Comparison of ENCODE assay signal across 26 cellular contexts in genomic region chr2:71896385-71897144, GRCh38.
DNase-seq lines count a peak whose midpoint lies in the region; ATAC-seq, FAIRE-seq and TF ChIP-seq lines count a peak whose summit lies in the region.
"Had no signal": no experiment of that assay in that cellular context is flagged by ENCODE, and none has a peak within 500 bp of the region (broad histone marks: within the 10 kb centered on the region; RNA-seq: fewer than 3 reads in every experiment).

No MANE protein-coding gene starts in this region.

- no peaks in the 10 kb centered on the region for H4K20me1 ChIP-seq in H1 (replicated peaks in 1 of 2; ENCODE audit: control insufficient read depth in 1 of 2, insufficient read depth in 2 of 2, low read length in 2 of 2)

- no peak for FAIRE-seq in H1 (lab: Jason Lieb, UNC)
- FAIRE-seq: endometrium, H54, RCC 7860, TTC549 had no signal

- no peaks in the 10 kb centered on the region for H3K23me2 ChIP-seq in H1 (ENCODE audit: low read depth, low read length)

- TF ChIP-seq RAD21 in H1 (IDR thresholded peaks at IDR 0.05 in 1 of 2, conservative IDR thresholded peaks at IDR 0.05 in 1 of 2; ENCODE audit: low read depth in 2 of 2, low read length in 2 of 2): no peak

- H4K8ac ChIP-seq in H1 (ENCODE audit: extremely low read depth, insufficient read depth, low read length): no peak overlapping the region

- H3K9me3 ChIP-seq in H1 (ENCODE audit: insufficient read depth in 2 of 2, low read depth in 1 of 2, low read length in 1 of 2): no peaks in the 10 kb centered on the region
- H3K9me3 ChIP-seq in spleen: no peaks in the 10 kb centered on the region
- H3K9me3 ChIP-seq: breast epithelium, gastroesophageal sphincter, left ventricle myocardium inferior had no signal

- no peak overlapping the region for H3K9ac ChIP-seq in H1 (replicated peaks in 1 of 4; ENCODE audit: extremely low read depth in 1 of 4, low read depth in 3 of 4, low read length in 3 of 4)

- H3K36me3 ChIP-seq in H1 (ENCODE audit: control insufficient read depth in 2 of 4, insufficient read depth in 4 of 4, low read length in 3 of 4): no peaks in the 10 kb centered on the region
- H3K36me3 ChIP-seq in spleen: no peaks in the 10 kb centered on the region
- H3K36me3 ChIP-seq: breast epithelium, gastroesophageal sphincter, left ventricle myocardium inferior, SJSA1 had no signal

- no peak overlapping the region for H2AK5ac ChIP-seq in H1 (ENCODE audit: low read depth, low read length)

- H3K18ac ChIP-seq in H1 (ENCODE audit: extremely low read depth, low read length): no peak overlapping the region

- H3K23ac ChIP-seq in H1 (ENCODE audit: insufficient read length): no peak overlapping the region

- POLR2A ChIA-PET in H1 (lab: Charles Lee; ENCODE audit: partially characterized antibody): no interaction called here

- no peak overlapping the region for H2BK5ac ChIP-seq in H1 (ENCODE audit: low read depth, low read length)

- H3K56ac ChIP-seq in H1 (replicated peaks; ENCODE audit: insufficient read length, low read depth, low read length): no peak overlapping the region

- H4K91ac ChIP-seq in H1 (replicated peaks; ENCODE audit: insufficient read length, low read length): no peak overlapping the region

- H3K4me1 ChIP-seq in H1 (replicated peaks in 1 of 4; ENCODE audit: control insufficient read depth in 3 of 4, insufficient read depth in 4 of 4, low read length in 3 of 4) (no peaks in the 10 kb centered on the region; a peak in 1 of 7 replicates), spleen (peaks cover 0 to 44% (median 4%) of the 10 kb centered on the region in 6 donors)
- H3K4me1 ChIP-seq: breast epithelium, gastroesophageal sphincter, SJSA1 had no signal

- no peak overlapping the region for H4K5ac ChIP-seq in H1 (ENCODE audit: insufficient read length, low read depth, low read length)

- H3K27me3 ChIP-seq in H1 (replicated peaks in 1 of 4; ENCODE audit: control insufficient read depth in 3 of 4, extremely low read depth in 1 of 4, insufficient read depth in 3 of 4, low read length in 3 of 4) (no peaks in the 10 kb centered on the region; a peak in 1 of 7 replicates), spleen (replicated peaks in 1 of 7) (peaks cover 0 to 4% (median 0%) of the 10 kb centered on the region in 7 donors)
- H3K27me3 ChIP-seq: SJSA1 had no signal

- H3K14ac ChIP-seq in H1 (ENCODE audit: insufficient read length): no peak overlapping the region

- no peak overlapping the region for H2BK20ac ChIP-seq in H1 (ENCODE audit: low read length)

- no peak overlapping the region for H3K4ac ChIP-seq in H1 (replicated peaks; ENCODE audit: insufficient read length, low read depth, low read length)

- no peak for TF ChIP-seq POLR2A in H1 (IDR thresholded peaks at IDR 0.05; ENCODE audit: control extremely low read depth in 1 of 2, low read depth in 2 of 2, low read length in 2 of 2)
- no peak for TF ChIP-seq POLR2A in spleen (IDR thresholded peaks at IDR 0.05)

- peak; percentile 11 for DNase-seq in NCI-H748 (lab: John Stamatoyannopoulos, UW; ENCODE audit: unreplicated experiment)
- DNase-seq in NCI-H748 treated with DMSO at 0.1 percent for 48 hours (lab: John Stamatoyannopoulos, UW): no peak
- peak; percentile 79 for DNase-seq in NCI-H2171 (lab: John Stamatoyannopoulos, UW)
- peak in 1 of 2 experiments; percentile 30 for DNase-seq in H1 (ENCODE audit: low read depth in 1 of 2, low spot score in 2 of 2)
- DNase-seq in spleen: peak; percentile 51
- no peak for DNase-seq in NCI-H1092 treated with DMSO at 0.1 percent for 48 hours (lab: John Stamatoyannopoulos, UW)
- DNase-seq in KBM-7: no peak
- DNase-seq: 8988T; activated CD4-positive, CD25-positive, alpha-beta regulatory T cell treated with anti-CD3 and anti-CD28 coated beads, Interleukin-2, amount 50 U/mL, for 72 hours; activated naive CD4-positive, alpha-beta T cell treated with anti-CD3 and anti-CD28 coated beads, Interleukin-2, amount 10 ng/mL, durations not matched to agents 7 days and 5 days; activated T-cell treated with anti-CD3 and anti-CD28 coated beads, Interleukin-2, amount 50 U/mL, for 72 hours; amniotic stem cell; cortex of kidney; GF-D8; NCI-H2081; T-cell; trophoblast cell had no signal

- no peak overlapping the region for H2BK15ac ChIP-seq in H1 (ENCODE audit: low read length)

- intact Hi-C loops in spleen (cut with DNase I; ENCODE audit: low total_unique reads): no loop called here

- TF ChIP-seq CTCF in H1 (IDR thresholded peaks at IDR 0.05; ENCODE audit: control extremely low read depth in 1 of 3, insufficient read depth in 1 of 3, low read depth in 1 of 3, low read length in 3 of 3): no peak
- TF ChIP-seq CTCF in spleen (IDR thresholded peaks at IDR 0.05 in 8 of 11, conservative IDR thresholded peaks at IDR 0.05 in 3 of 11): no peak

- H3K79me2 ChIP-seq in H1 (ENCODE audit: control insufficient read depth in 1 of 2, insufficient read depth in 2 of 2, low read length in 2 of 2): no peaks in the 10 kb centered on the region

- no peak overlapping the region for H2BK120ac ChIP-seq in H1 (replicated peaks; ENCODE audit: low read depth, low read length)

- TF ChIP-seq EP300 in H1 (IDR thresholded peaks at IDR 0.05; ENCODE audit: borderline replicate concordance in 1 of 2, low read depth in 2 of 2, low read length in 2 of 2): no peak

- CTCF ChIA-PET in H1 (lab: Charles Lee; ENCODE audit: partially characterized antibody): interaction anchor here (0.8 to 3.3 kb wide), 8 partner anchors 16 to 347 kb away, joined by 3 to 17 read pairs (median 4); no protein-coding TSS in a partner anchor

- 92% methylated on average over 9 of the region's 9 CpGs; no CpG with 5 or more reads in 1 of the 2 experiments for WGBS in H1 (ENCODE audit: extremely low coverage in 1 of 2, insufficient coverage in 1 of 2, insufficient read length in 1 of 2, insufficient replicate concordance in 2 of 2, low coverage in 1 of 2, low lambda C conversion rate in 2 of 2, missing lambda C conversion rate in 1 of 2), 2 experiments
- 51 to 64% (median 60%) methylated on average over 6 to 9 of the region's 9 CpGs for WGBS in spleen, 5 donors

- no peaks in the 10 kb centered on the region for H3K79me1 ChIP-seq in H1 (ENCODE audit: low read depth, low read length)

- H2BK12ac ChIP-seq in H1 (ENCODE audit: low read depth, low read length): 0 out of 2 replicates have a peak overlapping the region, but pooled peaks have one; percentile 27

- no peak overlapping the region for H2AFZ ChIP-seq in H1 (ENCODE audit: low read length)

- H3K4me3 ChIP-seq in H1 (ENCODE audit: extremely low read depth in 1 of 4, insufficient read depth in 2 of 4, low read depth in 3 of 4, low read length in 4 of 4) (no peak overlapping the region), spleen (no peak overlapping the region)
- H3K4me3 ChIP-seq: breast epithelium, gastroesophageal sphincter, left ventricle myocardium inferior, SJSA1 had no signal

- no peak for ATAC-seq in HG03097 (IDR thresholded peaks at IDR 0.05; ENCODE audit: low FRiP score, unreplicated experiment)
- ATAC-seq: activated T-cell treated with anti-CD3 and anti-CD28 coated beads, Interleukin-2, amount 50 U/mL, for 72 hours; gastroesophageal sphincter; T-cell had no signal

- H3K4me2 ChIP-seq in H1 (ENCODE audit: insufficient read depth in 1 of 2, low read depth in 2 of 2, low read length in 2 of 2): no peak overlapping the region

- in situ Hi-C loops in KBM-7 (cut with MboI; ENCODE audit: low pct_unique_long_range_greater_than_20kb, low sequenced_read_pairs): no loop called here

- H3K27ac ChIP-seq in H1 (ENCODE audit: low read depth, low read length) (no peak overlapping the region), spleen (no peak overlapping the region)
- H3K27ac ChIP-seq: breast epithelium, gastroesophageal sphincter, SJSA1 had no signal

TF ChIP-seq in H1, 55 proteins besides CTCF, POLR2A, EP300 and RAD21:
- TF ChIP-seq CTBP2 (IDR thresholded peaks at IDR 0.05; ENCODE audit: borderline replicate concordance, insufficient read depth, insufficient read length, low read length) (no peak), GABPA (IDR thresholded peaks at IDR 0.05; ENCODE audit: borderline replicate concordance, insufficient read depth, low read length) (no peak), BACH1 (IDR thresholded peaks at IDR 0.05; ENCODE audit: low read length) (no peak), SUZ12 (IDR thresholded peaks at IDR 0.05; ENCODE audit: low read length) (no peak), RFX5 (IDR thresholded peaks at IDR 0.05; ENCODE audit: borderline replicate concordance, low read depth, low read length) (no peak), SRF (IDR thresholded peaks at IDR 0.05; ENCODE audit: low read depth, low read length) (no peak), CEBPB (IDR thresholded peaks at IDR 0.05; ENCODE audit: low read depth, low read length) (no peak)

Comparison
In these comparisons a context has a peak if more than half of its experiments do, and no peak if none do; other contexts are left out.
1. DNase-seq: peak in NCI-H748 (single experiment), NCI-H2171 (single experiment) and spleen (single experiment); none in NCI-H748 treated with DMSO at 0.1 percent for 48 hours (single experiment), NCI-H1092 treated with DMSO at 0.1 percent for 48 hours (single experiment) and KBM-7 (single experiment).